ENCODE assay signal across 1 cellular context in the genomic region with DNA sequence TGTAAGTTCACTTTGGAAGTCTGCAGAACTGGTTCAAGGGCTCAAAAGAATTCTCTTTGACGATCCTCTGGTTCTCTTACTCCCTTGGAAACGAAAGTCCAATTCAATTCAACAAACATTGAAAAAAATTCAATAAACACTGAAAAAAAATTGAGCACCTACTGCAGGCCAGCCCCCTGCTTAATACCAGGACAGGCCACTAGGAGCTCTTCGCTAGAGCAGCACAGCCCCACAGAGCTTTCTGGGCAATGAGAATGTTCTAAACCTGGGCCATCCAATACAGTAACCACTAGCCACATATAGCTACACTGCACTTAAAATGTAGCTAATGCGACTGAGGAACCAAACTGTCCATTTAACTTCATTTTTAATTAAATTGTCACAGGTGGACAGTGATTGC.
TF ChIP-seq lines count a peak whose summit lies in the region.

No MANE protein-coding gene starts in this region.

TF ChIP-seq in H1, 55 proteins besides CTCF, POLR2A, EP300 and RAD21 (continued from another document):
- TF ChIP-seq, protein P1, sequence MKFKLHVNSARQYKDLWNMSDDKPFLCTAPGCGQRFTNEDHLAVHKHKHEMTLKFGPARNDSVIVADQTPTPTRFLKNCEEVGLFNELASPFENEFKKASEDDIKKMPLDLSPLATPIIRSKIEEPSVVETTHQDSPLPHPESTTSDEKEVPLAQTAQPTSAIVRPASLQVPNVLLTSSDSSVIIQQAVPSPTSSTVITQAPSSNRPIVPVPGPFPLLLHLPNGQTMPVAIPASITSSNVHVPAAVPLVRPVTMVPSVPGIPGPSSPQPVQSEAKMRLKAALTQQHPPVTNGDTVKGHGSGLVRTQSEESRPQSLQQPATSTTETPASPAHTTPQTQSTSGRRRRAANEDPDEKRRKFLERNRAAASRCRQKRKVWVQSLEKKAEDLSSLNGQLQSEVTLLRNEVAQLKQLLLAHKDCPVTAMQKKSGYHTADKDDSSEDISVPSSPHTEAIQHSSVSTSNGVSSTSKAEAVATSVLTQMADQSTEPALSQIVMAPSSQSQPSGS (IDR thresholded peaks at IDR 0.05; ENCODE audit: low read length) = no peak
- TF ChIP-seq KDM5A (IDR thresholded peaks at IDR 0.05; ENCODE audit: low read length) (no peak), ZNF274 (IDR thresholded peaks at IDR 0.05; ENCODE audit: borderline replicate concordance, extremely low read depth, low read length) (no peak), SRF (IDR thresholded peaks at IDR 0.05; ENCODE audit: low read depth, low read length) (no peak), JUN (IDR thresholded peaks at IDR 0.05; ENCODE audit: low read depth, low read length) (no peak), TEAD4 (IDR thresholded peaks at IDR 0.05; ENCODE audit: low read depth, low read length) (no peak), CBX8 (IDR thresholded peaks at IDR 0.05; ENCODE audit: borderline replicate concordance, low read depth, low read length) (no peak), CREB1 (IDR thresholded peaks at IDR 0.05) (no peak), SIX5 (IDR thresholded peaks at IDR 0.05; ENCODE audit: low read depth, low read length) (no peak), FOSL1 (IDR thresholded peaks at IDR 0.05; ENCODE audit: insufficient read depth, low read depth, low read length) (no peak), JUND (IDR thresholded peaks at IDR 0.05; ENCODE audit: low read length) (no peak), RXRA (IDR thresholded peaks at IDR 0.05; ENCODE audit: insufficient read depth, low read depth, low read length) (no peak), EZH2 (IDR thresholded peaks at IDR 0.05; ENCODE audit: low read depth, low read length, severe bottlenecking) (no peak), TBP (IDR thresholded peaks at IDR 0.05; ENCODE audit: low read depth, low read length) (no peak), CTBP2 (IDR thresholded peaks at IDR 0.05; ENCODE audit: borderline replicate concordance, insufficient read depth, insufficient read length, low read length) (no peak)
